Comparison of ENCODE assay signal across 1 cellular context in genomic region chr7:1854521-1855395, GRCh38.
TF ChIP-seq lines count a peak whose summit lies in the region.

No MANE protein-coding gene starts in this region.

TF ChIP-seq in HepG2, 621 proteins besides CTCF, POLR2A, EP300 and RAD21 (continued from another document):
- TF ChIP-seq ZNF367 (CRISPR knock-in tag; IDR thresholded peaks at IDR 0.05; ENCODE audit: borderline replicate concordance), result no peak
- TF ChIP-seq PAF1 (CRISPR knock-in tag; IDR thresholded peaks at IDR 0.05), result no peak
- TF ChIP-seq ZNF382 (CRISPR knock-in tag; IDR thresholded peaks at IDR 0.05; ENCODE audit: borderline replicate concordance), result no peak
- no peak for TF ChIP-seq ZNF772 (CRISPR knock-in tag; IDR thresholded peaks at IDR 0.05)
- no peak for TF ChIP-seq ZNF558 (CRISPR knock-in tag; IDR thresholded peaks at IDR 0.05; ENCODE audit: borderline replicate concordance)
- TF ChIP-seq, protein P1, sequence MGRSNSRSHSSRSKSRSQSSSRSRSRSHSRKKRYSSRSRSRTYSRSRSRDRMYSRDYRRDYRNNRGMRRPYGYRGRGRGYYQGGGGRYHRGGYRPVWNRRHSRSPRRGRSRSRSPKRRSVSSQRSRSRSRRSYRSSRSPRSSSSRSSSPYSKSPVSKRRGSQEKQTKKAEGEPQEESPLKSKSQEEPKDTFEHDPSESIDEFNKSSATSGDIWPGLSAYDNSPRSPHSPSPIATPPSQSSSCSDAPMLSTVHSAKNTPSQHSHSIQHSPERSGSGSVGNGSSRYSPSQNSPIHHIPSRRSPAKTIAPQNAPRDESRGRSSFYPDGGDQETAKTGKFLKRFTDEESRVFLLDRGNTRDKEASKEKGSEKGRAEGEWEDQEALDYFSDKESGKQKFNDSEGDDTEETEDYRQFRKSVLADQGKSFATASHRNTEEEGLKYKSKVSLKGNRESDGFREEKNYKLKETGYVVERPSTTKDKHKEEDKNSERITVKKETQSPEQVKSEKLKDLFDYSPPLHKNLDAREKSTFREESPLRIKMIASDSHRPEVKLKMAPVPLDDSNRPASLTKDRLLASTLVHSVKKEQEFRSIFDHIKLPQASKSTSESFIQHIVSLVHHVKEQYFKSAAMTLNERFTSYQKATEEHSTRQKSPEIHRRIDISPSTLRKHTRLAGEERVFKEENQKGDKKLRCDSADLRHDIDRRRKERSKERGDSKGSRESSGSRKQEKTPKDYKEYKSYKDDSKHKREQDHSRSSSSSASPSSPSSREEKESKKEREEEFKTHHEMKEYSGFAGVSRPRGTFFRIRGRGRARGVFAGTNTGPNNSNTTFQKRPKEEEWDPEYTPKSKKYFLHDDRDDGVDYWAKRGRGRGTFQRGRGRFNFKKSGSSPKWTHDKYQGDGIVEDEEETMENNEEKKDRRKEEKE (IDR thresholded peaks at IDR 0.05), result no peak
- TF ChIP-seq ZNF121 (CRISPR knock-in tag; IDR thresholded peaks at IDR 0.05), result no peak
- TF ChIP-seq, protein P2, sequence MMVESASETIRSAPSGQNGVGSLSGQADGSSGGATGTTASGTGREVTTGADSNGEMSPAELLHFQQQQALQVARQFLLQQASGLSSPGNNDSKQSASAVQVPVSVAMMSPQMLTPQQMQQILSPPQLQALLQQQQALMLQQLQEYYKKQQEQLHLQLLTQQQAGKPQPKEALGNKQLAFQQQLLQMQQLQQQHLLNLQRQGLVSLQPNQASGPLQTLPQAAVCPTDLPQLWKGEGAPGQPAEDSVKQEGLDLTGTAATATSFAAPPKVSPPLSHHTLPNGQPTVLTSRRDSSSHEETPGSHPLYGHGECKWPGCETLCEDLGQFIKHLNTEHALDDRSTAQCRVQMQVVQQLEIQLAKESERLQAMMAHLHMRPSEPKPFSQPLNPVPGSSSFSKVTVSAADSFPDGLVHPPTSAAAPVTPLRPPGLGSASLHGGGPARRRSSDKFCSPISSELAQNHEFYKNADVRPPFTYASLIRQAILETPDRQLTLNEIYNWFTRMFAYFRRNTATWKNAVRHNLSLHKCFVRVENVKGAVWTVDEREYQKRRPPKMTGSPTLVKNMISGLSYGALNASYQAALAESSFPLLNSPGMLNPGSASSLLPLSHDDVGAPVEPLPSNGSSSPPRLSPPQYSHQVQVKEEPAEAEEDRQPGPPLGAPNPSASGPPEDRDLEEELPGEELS (CRISPR knock-in tag; IDR thresholded peaks at IDR 0.05), result no peak
TF ChIP-seq in HepG2: peak in this region for 0.
